Comparison of ENCODE assay signal across 20 cellular contexts in genomic region chr2:236991874-236992273, GRCh38.
DNase-seq lines count a peak whose midpoint lies in the region; ATAC-seq and TF ChIP-seq lines count a peak whose summit lies in the region.
"Had no signal": no experiment of that assay in that cellular context is flagged by ENCODE, and none has a peak within 500 bp of the region (broad histone marks: within the 10 kb centered on the region; RNA-seq: fewer than 3 reads in every experiment).

No MANE protein-coding gene starts in this region.

- no peak overlapping the region for H3K4me3 ChIP-seq in endodermal cell (ENCODE audit: low read length)
- H3K4me3 ChIP-seq: BLaER1, HAP-1 had no signal

- peak; percentile 36 for ATAC-seq in foreskin keratinocyte
- ATAC-seq in GM19452 (IDR thresholded peaks at IDR 0.05; ENCODE audit: unreplicated experiment) = no peak
- ATAC-seq in GM18870 (IDR thresholded peaks at IDR 0.05; ENCODE audit: unreplicated experiment) = no peak
- ATAC-seq: CD8-positive, alpha-beta T cell had no signal

- peak; percentile 35 for DNase-seq in DMS53 (lab: John Stamatoyannopoulos, UW)
- DNase-seq in DMS53 treated with DMSO at 0.1 percent for 48 hours (lab: John Stamatoyannopoulos, UW; ENCODE audit: unreplicated experiment) = no peak
- peak; percentile 17 for DNase-seq in endodermal cell
- peak in 1 of 2 donors; percentile 37 for DNase-seq in foreskin keratinocyte
- peak; percentile 28 for DNase-seq in mesenteric fat pad (ENCODE audit: low spot score)
- DNase-seq in NCI-H526 treated with DMSO at 0.1 percent for 48 hours (lab: John Stamatoyannopoulos, UW) = no peak
- DNase-seq: Caco-2; CD4-positive, CD25-positive, alpha-beta regulatory T cell; CD8-positive, alpha-beta T cell; DMS 273 treated with DMSO at 0.1 percent for 48 hours; DND-41; GOT3; HFFc6 had no signal

- no peak overlapping the region for H3K4me3 Mint-ChIP-seq in endodermal cell
- H3K4me3 Mint-ChIP-seq: B cell; CD4-positive, CD25-positive, alpha-beta regulatory T cell; CD8-positive, alpha-beta T cell; HFFc6 had no signal

- WGBS in endodermal cell (ENCODE audit: insufficient coverage in 1 of 2, insufficient read length in 1 of 2), 2 experiments = 90% methylated on average over 1 of the region's 1 CpG; no CpG with 5 or more reads in 1 of the 2 experiments

- peaks cover 17% of the 10 kb centered on the region for H3K4me1 Mint-ChIP-seq in endodermal cell
- H3K4me1 Mint-ChIP-seq: B cell; CD4-positive, CD25-positive, alpha-beta regulatory T cell had no signal

- no peaks in the 10 kb centered on the region for H3K36me3 ChIP-seq in endodermal cell (ENCODE audit: control insufficient read depth, insufficient read depth, low read length)
- H3K36me3 ChIP-seq: BLaER1, HAP-1 had no signal

- no peak overlapping the region for H3K27ac Mint-ChIP-seq in endodermal cell
- H3K27ac Mint-ChIP-seq: B cell; CD4-positive, CD25-positive, alpha-beta regulatory T cell; CD8-positive, alpha-beta T cell; HFFc6 had no signal

- peaks cover 29% of the 10 kb centered on the region for H3K27me3 Mint-ChIP-seq in endodermal cell (ENCODE audit: insufficient read depth)

- peaks cover 13% of the 10 kb centered on the region for H3K4me1 ChIP-seq in endodermal cell (ENCODE audit: control insufficient read depth, insufficient read depth, low read length)
- H3K4me1 ChIP-seq in foreskin keratinocyte = no peaks in the 10 kb centered on the region
- H3K4me1 ChIP-seq: Caco-2, HAP-1 had no signal

- H3K9me3 ChIP-seq in endodermal cell (ENCODE audit: control insufficient read depth, low read length) = no peaks in the 10 kb centered on the region
- H3K9me3 ChIP-seq: Caco-2, HAP-1 had no signal

- no peaks in the 10 kb centered on the region for H3K27me3 ChIP-seq in endodermal cell (ENCODE audit: control insufficient read depth, insufficient read depth, low read length, poor library complexity, severe bottlenecking)
- peaks cover 17% of the 10 kb centered on the region for H3K27me3 ChIP-seq in foreskin keratinocyte
- H3K27me3 ChIP-seq: BLaER1 had no signal

- TF ChIP-seq CTCF in endodermal cell (conservative IDR thresholded peaks at IDR 0.05) (no peak), foreskin keratinocyte (conservative IDR thresholded peaks at IDR 0.05) (no peak)

- no peak overlapping the region for H3K9ac ChIP-seq in endodermal cell (ENCODE audit: extremely low read depth, low read length, poor library complexity, severe bottlenecking)
- H3K9ac ChIP-seq: BLaER1 had no signal

- no peak overlapping the region for H3K27ac ChIP-seq in endodermal cell (ENCODE audit: low read depth, low read length)
- no peak overlapping the region for H3K27ac ChIP-seq in foreskin keratinocyte
- H3K27ac ChIP-seq: 22Rv1, BLaER1, C4-2B had no signal

- H3K9me3 Mint-ChIP-seq in endodermal cell = no peaks in the 10 kb centered on the region
- H3K9me3 Mint-ChIP-seq: CD8-positive, alpha-beta T cell; HFFc6 had no signal

- no peaks in the 10 kb centered on the region for H3K36me3 Mint-ChIP-seq in endodermal cell (ENCODE audit: low read depth)
- H3K36me3 Mint-ChIP-seq: CD4-positive, CD25-positive, alpha-beta regulatory T cell; CD8-positive, alpha-beta T cell had no signal

Comparison
In these comparisons a context has a peak if more than half of its experiments do, and no peak if none do; other contexts are left out.
1. DNase-seq: peak in DMS53 (single experiment), endodermal cell (single experiment) and mesenteric fat pad (single experiment); none in DMS53 treated with DMSO at 0.1 percent for 48 hours (single experiment) and NCI-H526 treated with DMSO at 0.1 percent for 48 hours (single experiment).